ENCODE assay signal across 1 cellular context in genomic region chr19:789473-790052, GRCh38.
TF ChIP-seq lines count a peak whose summit lies in the region.

No MANE protein-coding gene starts in this region.

TF ChIP-seq in HepG2, 621 proteins besides CTCF, POLR2A, EP300 and RAD21 (continued from another document and continues in another):
- TF ChIP-seq ZXDC (CRISPR knock-in tag; IDR thresholded peaks at IDR 0.05): no peak
- no peak for TF ChIP-seq WIZ (CRISPR knock-in tag; IDR thresholded peaks at IDR 0.05)
- no peak for TF ChIP-seq ZMAT5 (CRISPR knock-in tag; IDR thresholded peaks at IDR 0.05; ENCODE audit: borderline replicate concordance, low read depth)
- peak; percentile 45; the same call in 1 of the 2 replicates for TF ChIP-seq SALL1 (CRISPR knock-in tag; IDR thresholded peaks at IDR 0.05)
- peak; percentile 16; the same call in 1 of the 2 replicates for TF ChIP-seq SAFB2 (CRISPR knock-in tag; IDR thresholded peaks at IDR 0.05; ENCODE audit: borderline replicate concordance, low read depth)
- peak; percentile 92 for TF ChIP-seq FOXP4 (CRISPR knock-in tag; IDR thresholded peaks at IDR 0.05)
- peak; percentile 18; the same call in 1 of the 2 replicates for TF ChIP-seq SAP130 (CRISPR knock-in tag; IDR thresholded peaks at IDR 0.05; ENCODE audit: low read depth)
- TF ChIP-seq ZNF749 (CRISPR knock-in tag; IDR thresholded peaks at IDR 0.05; ENCODE audit: borderline replicate concordance): no peak
- no peak; the same call in 1 of the 2 replicates for TF ChIP-seq RXRA (CRISPR knock-in tag; IDR thresholded peaks at IDR 0.05)
- TF ChIP-seq ZNF234 (CRISPR knock-in tag; conservative IDR thresholded peaks at IDR 0.05): no peak
- TF ChIP-seq KLF11 (CRISPR knock-in tag; IDR thresholded peaks at IDR 0.05): no peak
- no peak for TF ChIP-seq TP53 (CRISPR knock-in tag; conservative IDR thresholded peaks at IDR 0.05)
- no peak for TF ChIP-seq CREB1 (IDR thresholded peaks at IDR 0.05)
- no peak for TF ChIP-seq CREB1 (CRISPR knock-in tag; IDR thresholded peaks at IDR 0.05)
- no peak for TF ChIP-seq HDAC6 (IDR thresholded peaks at IDR 0.05; ENCODE audit: low read depth, low read length)
- no peak for TF ChIP-seq TMF1 (CRISPR knock-in tag; IDR thresholded peaks at IDR 0.05; ENCODE audit: low read depth)
- TF ChIP-seq THAP8 (CRISPR knock-in tag; IDR thresholded peaks at IDR 0.05; ENCODE audit: borderline replicate concordance): no peak
- TF ChIP-seq, protein P1, sequence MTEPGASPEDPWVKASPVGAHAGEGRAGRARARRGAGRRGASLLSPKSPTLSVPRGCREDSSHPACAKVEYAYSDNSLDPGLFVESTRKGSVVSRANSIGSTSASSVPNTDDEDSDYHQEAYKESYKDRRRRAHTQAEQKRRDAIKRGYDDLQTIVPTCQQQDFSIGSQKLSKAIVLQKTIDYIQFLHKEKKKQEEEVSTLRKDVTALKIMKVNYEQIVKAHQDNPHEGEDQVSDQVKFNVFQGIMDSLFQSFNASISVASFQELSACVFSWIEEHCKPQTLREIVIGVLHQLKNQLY (CRISPR knock-in tag; IDR thresholded peaks at IDR 0.05): no peak
- TF ChIP-seq ZNF652 (CRISPR knock-in tag; IDR thresholded peaks at IDR 0.05; ENCODE audit: borderline replicate concordance, low read depth): no peak
- peak; percentile 75 for TF ChIP-seq PAXIP1 (CRISPR knock-in tag; conservative IDR thresholded peaks at IDR 0.05)
- no peak for TF ChIP-seq FOXO4 (CRISPR knock-in tag; conservative IDR thresholded peaks at IDR 0.05)
- TF ChIP-seq STAT6 (CRISPR knock-in tag; IDR thresholded peaks at IDR 0.05; ENCODE audit: borderline replicate concordance): peak; percentile 21; the same call in 1 of the 2 replicates
- TF ChIP-seq, protein P2, sequence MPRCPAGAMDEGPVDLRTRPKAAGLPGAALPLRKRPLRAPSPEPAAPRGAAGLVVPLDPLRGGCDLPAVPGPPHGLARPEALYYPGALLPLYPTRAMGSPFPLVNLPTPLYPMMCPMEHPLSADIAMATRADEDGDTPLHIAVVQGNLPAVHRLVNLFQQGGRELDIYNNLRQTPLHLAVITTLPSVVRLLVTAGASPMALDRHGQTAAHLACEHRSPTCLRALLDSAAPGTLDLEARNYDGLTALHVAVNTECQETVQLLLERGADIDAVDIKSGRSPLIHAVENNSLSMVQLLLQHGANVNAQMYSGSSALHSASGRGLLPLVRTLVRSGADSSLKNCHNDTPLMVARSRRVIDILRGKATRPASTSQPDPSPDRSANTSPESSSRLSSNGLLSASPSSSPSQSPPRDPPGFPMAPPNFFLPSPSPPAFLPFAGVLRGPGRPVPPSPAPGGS (CRISPR knock-in tag; IDR thresholded peaks at IDR 0.05): 0 out of 2 replicates have a peak, but pooled peaks have one; percentile 45
- no peak; the same call in 1 of the 2 replicates for TF ChIP-seq ZFX (CRISPR knock-in tag; IDR thresholded peaks at IDR 0.05; ENCODE audit: low read depth)
- no peak for TF ChIP-seq KLF9 (CRISPR knock-in tag; IDR thresholded peaks at IDR 0.05; ENCODE audit: low read depth)
- TF ChIP-seq ZFP41 (CRISPR knock-in tag; IDR thresholded peaks at IDR 0.05; ENCODE audit: borderline replicate concordance): no peak
- TF ChIP-seq SRSF4 (IDR thresholded peaks at IDR 0.05; ENCODE audit: low read depth, low read length, poor library complexity, severe bottlenecking): no peak
- TF ChIP-seq, protein P3, sequence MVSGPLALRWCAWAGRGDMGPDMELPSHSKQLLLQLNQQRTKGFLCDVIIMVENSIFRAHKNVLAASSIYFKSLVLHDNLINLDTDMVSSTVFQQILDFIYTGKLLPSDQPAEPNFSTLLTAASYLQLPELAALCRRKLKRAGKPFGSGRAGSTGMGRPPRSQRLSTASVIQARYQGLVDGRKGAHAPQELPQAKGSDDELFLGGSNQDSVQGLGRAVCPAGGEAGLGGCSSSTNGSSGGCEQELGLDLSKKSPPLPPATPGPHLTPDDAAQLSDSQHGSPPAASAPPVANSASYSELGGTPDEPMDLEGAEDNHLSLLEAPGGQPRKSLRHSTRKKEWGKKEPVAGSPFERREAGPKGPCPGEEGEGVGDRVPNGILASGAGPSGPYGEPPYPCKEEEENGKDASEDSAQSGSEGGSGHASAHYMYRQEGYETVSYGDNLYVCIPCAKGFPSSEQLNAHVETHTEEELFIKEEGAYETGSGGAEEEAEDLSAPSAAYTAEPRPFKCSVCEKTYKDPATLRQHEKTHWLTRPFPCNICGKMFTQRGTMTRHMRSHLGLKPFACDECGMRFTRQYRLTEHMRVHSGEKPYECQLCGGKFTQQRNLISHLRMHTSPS (CRISPR knock-in tag; IDR thresholded peaks at IDR 0.05; ENCODE audit: low read depth): no peak
- TF ChIP-seq KLF6 (CRISPR knock-in tag; IDR thresholded peaks at IDR 0.05): no peak
- no peak for TF ChIP-seq RFXANK (CRISPR knock-in tag; IDR thresholded peaks at IDR 0.05)
- TF ChIP-seq FOXP1 (IDR thresholded peaks at IDR 0.05): peak; percentile 69; the same call in 1 of the 2 replicates
- TF ChIP-seq FOXP1 (CRISPR knock-in tag; IDR thresholded peaks at IDR 0.05): peak; percentile 91
- TF ChIP-seq, protein P4, sequence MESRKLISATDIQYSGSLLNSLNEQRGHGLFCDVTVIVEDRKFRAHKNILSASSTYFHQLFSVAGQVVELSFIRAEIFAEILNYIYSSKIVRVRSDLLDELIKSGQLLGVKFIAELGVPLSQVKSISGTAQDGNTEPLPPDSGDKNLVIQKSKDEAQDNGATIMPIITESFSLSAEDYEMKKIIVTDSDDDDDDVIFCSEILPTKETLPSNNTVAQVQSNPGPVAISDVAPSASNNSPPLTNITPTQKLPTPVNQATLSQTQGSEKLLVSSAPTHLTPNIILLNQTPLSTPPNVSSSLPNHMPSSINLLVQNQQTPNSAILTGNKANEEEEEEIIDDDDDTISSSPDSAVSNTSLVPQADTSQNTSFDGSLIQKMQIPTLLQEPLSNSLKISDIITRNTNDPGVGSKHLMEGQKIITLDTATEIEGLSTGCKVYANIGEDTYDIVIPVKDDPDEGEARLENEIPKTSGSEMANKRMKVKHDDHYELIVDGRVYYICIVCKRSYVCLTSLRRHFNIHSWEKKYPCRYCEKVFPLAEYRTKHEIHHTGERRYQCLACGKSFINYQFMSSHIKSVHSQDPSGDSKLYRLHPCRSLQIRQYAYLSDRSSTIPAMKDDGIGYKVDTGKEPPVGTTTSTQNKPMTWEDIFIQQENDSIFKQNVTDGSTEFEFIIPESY (CRISPR knock-in tag; IDR thresholded peaks at IDR 0.05): no peak
- no peak for TF ChIP-seq SP140L (CRISPR knock-in tag; IDR thresholded peaks at IDR 0.05; ENCODE audit: borderline replicate concordance)
- no peak for TF ChIP-seq SOX13 (IDR thresholded peaks at IDR 0.05)
- TF ChIP-seq SOX13 (CRISPR knock-in tag; conservative IDR thresholded peaks at IDR 0.05 in 1 of 2, IDR thresholded peaks at IDR 0.05 in 1 of 2): no peak; a peak in 1 of 4 replicates
- TF ChIP-seq TCF7 (IDR thresholded peaks at IDR 0.05; ENCODE audit: low read depth): no peak
- 0 out of 2 replicates have a peak, but pooled peaks have one; percentile 21 for TF ChIP-seq HDAC2 (CRISPR knock-in tag; IDR thresholded peaks at IDR 0.05)
- no peak for TF ChIP-seq TIGD3 (CRISPR knock-in tag; IDR thresholded peaks at IDR 0.05; ENCODE audit: borderline replicate concordance)
